Comparison of ENCODE assay signal across 8 cellular contexts in genomic region chr9:125446581-125447094, GRCh38.
DNase-seq lines count a peak whose midpoint lies in the region; ATAC-seq and TF ChIP-seq lines count a peak whose summit lies in the region.

No MANE protein-coding gene starts in this region.

- TF ChIP-seq POLR2A in transverse colon (IDR thresholded peaks at IDR 0.05), result no peak

- H3K9me3 ChIP-seq in transverse colon, result no peaks in the 10 kb centered on the region

- intact Hi-C loops in transverse colon (cut with DNase I; ENCODE audit: low total_unique reads), result no loop called here

- DNase-seq in myocyte (ENCODE audit: low read depth) (peak; percentile 91), SHP77 (lab: John Stamatoyannopoulos, UW) (no peak), NCI-H2196 (lab: John Stamatoyannopoulos, UW; ENCODE audit: unreplicated experiment) (no peak), transverse colon (no peak), UCSD-AML1 (lab: John Stamatoyannopoulos, UW; ENCODE audit: unreplicated experiment) (no peak)

- in situ Hi-C loops in transverse colon (cut with MboI; ENCODE audit: low pct_ligation_motif_present in 1 of 4, low pct_unique_long_range_greater_than_20kb in 1 of 4, low sequenced_read_pairs in 3 of 4), result no loop called here

- no peak overlapping the region for H3K27ac ChIP-seq in transverse colon

- no peak overlapping the region for H3K4me3 ChIP-seq in transverse colon

- TF ChIP-seq EP300 in transverse colon (IDR thresholded peaks at IDR 0.05; ENCODE audit: low read depth), result no peak

- H3K36me3 ChIP-seq in transverse colon, result peaks cover 0 to 4% (median 2%) of the 10 kb centered on the region in 4 donors

- H3K27me3 ChIP-seq in transverse colon, result no peaks in the 10 kb centered on the region

- 53 to 72% methylated on average over 2 to 6 of the region's 6 CpGs for WGBS in transverse colon (ENCODE audit: low coverage in 1 of 2), 2 donors

- ATAC-seq in GM18867 (IDR thresholded peaks at IDR 0.05; ENCODE audit: unreplicated experiment) (peak; percentile 92), GM21723 (IDR thresholded peaks at IDR 0.05; ENCODE audit: unreplicated experiment) (peak; percentile 96), HG03521 (IDR thresholded peaks at IDR 0.05; ENCODE audit: unreplicated experiment) (peak; percentile 80)

- no peak for TF ChIP-seq CTCF in transverse colon (IDR thresholded peaks at IDR 0.05)

- peaks cover 0 to 9% (median 0%) of the 10 kb centered on the region in 4 donors for H3K4me1 ChIP-seq in transverse colon
